In the genomic region with DNA sequence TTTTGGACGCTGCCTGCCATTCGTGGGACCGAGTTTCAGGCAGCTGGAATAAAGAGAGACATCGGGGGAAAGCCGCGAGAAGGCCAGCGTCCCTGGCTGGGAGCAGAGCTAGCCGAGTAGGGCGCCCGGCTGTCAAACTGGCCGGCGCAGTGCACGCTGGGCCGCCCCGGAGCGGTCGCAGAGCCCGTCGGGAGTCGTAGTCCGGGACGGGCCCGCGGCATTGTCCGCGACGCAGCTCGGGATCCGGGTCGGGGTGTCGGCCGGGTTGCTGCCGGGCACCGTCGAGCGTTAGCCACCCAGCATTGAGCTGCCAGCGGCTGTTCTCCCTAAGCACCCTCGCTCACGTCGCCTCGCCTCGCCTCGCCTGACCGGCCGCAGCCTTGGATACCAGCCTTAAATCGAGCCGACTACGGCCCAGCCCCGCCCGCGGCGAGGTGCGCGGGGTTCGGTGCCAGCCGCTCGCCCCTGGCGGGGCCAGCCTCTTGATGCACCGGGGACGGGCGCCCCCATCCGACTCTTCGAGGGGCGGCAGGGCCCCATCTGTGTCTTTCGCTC, we compare ENCODE assay signal across 1 cellular context.
A peak's percentile ranks its signal among the peaks of the same experiment; 100 is the strongest.
TF ChIP-seq lines count a peak whose summit lies in the region.
"Not testable (repeated sequence)": the region's sequence is repeated elsewhere in the genome, so short reads cannot be mapped to it uniquely, and the experiment has no call there.

No MANE protein-coding gene starts in this region.

TF ChIP-seq in K562, 482 proteins besides CTCF, POLR2A, EP300 and RAD21 (continued from another document):
- TF ChIP-seq, protein P1, sequence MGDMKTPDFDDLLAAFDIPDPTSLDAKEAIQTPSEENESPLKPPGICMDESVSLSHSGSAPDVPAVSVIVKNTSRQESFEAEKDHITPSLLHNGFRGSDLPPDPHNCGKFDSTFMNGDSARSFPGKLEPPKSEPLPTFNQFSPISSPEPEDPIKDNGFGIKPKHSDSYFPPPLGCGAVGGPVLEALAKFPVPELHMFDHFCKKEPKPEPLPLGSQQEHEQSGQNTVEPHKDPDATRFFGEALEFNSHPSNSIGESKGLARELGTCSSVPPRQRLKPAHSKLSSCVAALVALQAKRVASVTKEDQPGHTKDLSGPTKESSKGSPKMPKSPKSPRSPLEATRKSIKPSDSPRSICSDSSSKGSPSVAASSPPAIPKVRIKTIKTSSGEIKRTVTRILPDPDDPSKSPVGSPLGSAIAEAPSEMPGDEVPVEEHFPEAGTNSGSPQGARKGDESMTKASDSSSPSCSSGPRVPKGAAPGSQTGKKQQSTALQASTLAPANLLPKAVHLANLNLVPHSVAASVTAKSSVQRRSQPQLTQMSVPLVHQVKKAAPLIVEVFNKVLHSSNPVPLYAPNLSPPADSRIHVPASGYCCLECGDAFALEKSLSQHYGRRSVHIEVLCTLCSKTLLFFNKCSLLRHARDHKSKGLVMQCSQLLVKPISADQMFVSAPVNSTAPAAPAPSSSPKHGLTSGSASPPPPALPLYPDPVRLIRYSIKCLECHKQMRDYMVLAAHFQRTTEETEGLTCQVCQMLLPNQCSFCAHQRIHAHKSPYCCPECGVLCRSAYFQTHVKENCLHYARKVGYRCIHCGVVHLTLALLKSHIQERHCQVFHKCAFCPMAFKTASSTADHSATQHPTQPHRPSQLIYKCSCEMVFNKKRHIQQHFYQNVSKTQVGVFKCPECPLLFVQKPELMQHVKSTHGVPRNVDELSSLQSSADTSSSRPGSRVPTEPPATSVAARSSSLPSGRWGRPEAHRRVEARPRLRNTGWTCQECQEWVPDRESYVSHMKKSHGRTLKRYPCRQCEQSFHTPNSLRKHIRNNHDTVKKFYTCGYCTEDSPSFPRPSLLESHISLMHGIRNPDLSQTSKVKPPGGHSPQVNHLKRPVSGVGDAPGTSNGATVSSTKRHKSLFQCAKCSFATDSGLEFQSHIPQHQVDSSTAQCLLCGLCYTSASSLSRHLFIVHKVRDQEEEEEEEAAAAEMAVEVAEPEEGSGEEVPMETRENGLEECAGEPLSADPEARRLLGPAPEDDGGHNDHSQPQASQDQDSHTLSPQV (IDR thresholded peaks at IDR 0.05) = peak; percentile 33; the same call in 1 of the 2 replicates
- peak; percentile 73 for TF ChIP-seq RBFOX2 (IDR thresholded peaks at IDR 0.05; ENCODE audit: low read depth, low read length)
- peak; percentile 23; the same call in 1 of the 2 replicates for TF ChIP-seq MYNN (IDR thresholded peaks at IDR 0.05)
- TF ChIP-seq MYNN (CRISPR knock-in tag; IDR thresholded peaks at IDR 0.05); NR2C1 (IDR thresholded peaks at IDR 0.05): not testable (repeated sequence)
- peak; percentile 23 for TF ChIP-seq CCNT2 (IDR thresholded peaks at IDR 0.05; ENCODE audit: borderline replicate concordance, extremely low read depth, insufficient read length, low read depth, low read length)
- TF ChIP-seq POLR2G (IDR thresholded peaks at IDR 0.05; ENCODE audit: low read depth, low read length) = peak; percentile 74
- TF ChIP-seq SIX5 (IDR thresholded peaks at IDR 0.05; ENCODE audit: borderline replicate concordance in 1 of 2, insufficient read depth in 1 of 2, low read depth in 1 of 2, low read length in 2 of 2) = 0 out of 4 replicates have a peak, but pooled peaks of 1 of the 2 experiments have one; percentile 16
- peak; percentile 70 for TF ChIP-seq CXXC5 (CRISPR knock-in tag; IDR thresholded peaks at IDR 0.05)
- TF ChIP-seq, protein P2, sequence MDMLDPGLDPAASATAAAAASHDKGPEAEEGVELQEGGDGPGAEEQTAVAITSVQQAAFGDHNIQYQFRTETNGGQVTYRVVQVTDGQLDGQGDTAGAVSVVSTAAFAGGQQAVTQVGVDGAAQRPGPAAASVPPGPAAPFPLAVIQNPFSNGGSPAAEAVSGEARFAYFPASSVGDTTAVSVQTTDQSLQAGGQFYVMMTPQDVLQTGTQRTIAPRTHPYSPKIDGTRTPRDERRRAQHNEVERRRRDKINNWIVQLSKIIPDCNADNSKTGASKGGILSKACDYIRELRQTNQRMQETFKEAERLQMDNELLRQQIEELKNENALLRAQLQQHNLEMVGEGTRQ (CRISPR knock-in tag; IDR thresholded peaks at IDR 0.05) = peak; percentile 56; the same call in 1 of the 2 replicates
- TF ChIP-seq, protein P3, sequence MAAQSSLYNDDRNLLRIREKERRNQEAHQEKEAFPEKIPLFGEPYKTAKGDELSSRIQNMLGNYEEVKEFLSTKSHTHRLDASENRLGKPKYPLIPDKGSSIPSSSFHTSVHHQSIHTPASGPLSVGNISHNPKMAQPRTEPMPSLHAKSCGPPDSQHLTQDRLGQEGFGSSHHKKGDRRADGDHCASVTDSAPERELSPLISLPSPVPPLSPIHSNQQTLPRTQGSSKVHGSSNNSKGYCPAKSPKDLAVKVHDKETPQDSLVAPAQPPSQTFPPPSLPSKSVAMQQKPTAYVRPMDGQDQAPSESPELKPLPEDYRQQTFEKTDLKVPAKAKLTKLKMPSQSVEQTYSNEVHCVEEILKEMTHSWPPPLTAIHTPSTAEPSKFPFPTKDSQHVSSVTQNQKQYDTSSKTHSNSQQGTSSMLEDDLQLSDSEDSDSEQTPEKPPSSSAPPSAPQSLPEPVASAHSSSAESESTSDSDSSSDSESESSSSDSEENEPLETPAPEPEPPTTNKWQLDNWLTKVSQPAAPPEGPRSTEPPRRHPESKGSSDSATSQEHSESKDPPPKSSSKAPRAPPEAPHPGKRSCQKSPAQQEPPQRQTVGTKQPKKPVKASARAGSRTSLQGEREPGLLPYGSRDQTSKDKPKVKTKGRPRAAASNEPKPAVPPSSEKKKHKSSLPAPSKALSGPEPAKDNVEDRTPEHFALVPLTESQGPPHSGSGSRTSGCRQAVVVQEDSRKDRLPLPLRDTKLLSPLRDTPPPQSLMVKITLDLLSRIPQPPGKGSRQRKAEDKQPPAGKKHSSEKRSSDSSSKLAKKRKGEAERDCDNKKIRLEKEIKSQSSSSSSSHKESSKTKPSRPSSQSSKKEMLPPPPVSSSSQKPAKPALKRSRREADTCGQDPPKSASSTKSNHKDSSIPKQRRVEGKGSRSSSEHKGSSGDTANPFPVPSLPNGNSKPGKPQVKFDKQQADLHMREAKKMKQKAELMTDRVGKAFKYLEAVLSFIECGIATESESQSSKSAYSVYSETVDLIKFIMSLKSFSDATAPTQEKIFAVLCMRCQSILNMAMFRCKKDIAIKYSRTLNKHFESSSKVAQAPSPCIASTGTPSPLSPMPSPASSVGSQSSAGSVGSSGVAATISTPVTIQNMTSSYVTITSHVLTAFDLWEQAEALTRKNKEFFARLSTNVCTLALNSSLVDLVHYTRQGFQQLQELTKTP (IDR thresholded peaks at IDR 0.05; ENCODE audit: low read depth in 1 of 2, partially characterized antibody in 2 of 2) = peak in 1 of 2 experiments; percentile 93
- TF ChIP-seq, protein P4, sequence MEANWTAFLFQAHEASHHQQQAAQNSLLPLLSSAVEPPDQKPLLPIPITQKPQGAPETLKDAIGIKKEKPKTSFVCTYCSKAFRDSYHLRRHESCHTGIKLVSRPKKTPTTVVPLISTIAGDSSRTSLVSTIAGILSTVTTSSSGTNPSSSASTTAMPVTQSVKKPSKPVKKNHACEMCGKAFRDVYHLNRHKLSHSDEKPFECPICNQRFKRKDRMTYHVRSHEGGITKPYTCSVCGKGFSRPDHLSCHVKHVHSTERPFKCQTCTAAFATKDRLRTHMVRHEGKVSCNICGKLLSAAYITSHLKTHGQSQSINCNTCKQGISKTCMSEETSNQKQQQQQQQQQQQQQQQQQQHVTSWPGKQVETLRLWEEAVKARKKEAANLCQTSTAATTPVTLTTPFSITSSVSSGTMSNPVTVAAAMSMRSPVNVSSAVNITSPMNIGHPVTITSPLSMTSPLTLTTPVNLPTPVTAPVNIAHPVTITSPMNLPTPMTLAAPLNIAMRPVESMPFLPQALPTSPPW (CRISPR knock-in tag; IDR thresholded peaks at IDR 0.05) = peak; percentile 39
- TF ChIP-seq, protein P5, sequence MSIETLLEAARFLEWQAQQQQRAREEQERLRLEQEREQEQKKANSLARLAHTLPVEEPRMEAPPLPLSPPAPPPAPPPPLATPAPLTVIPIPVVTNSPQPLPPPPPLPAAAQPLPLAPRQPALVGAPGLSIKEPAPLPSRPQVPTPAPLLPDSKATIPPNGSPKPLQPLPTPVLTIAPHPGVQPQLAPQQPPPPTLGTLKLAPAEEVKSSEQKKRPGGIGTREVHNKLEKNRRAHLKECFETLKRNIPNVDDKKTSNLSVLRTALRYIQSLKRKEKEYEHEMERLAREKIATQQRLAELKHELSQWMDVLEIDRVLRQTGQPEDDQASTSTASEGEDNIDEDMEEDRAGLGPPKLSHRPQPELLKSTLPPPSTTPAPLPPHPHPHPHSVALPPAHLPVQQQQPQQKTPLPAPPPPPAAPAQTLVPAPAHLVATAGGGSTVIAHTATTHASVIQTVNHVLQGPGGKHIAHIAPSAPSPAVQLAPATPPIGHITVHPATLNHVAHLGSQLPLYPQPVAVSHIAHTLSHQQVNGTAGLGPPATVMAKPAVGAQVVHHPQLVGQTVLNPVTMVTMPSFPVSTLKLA (conservative IDR thresholded peaks at IDR 0.05) = peak in 1 of 2 experiments; percentile 64; a peak in 2 of 4 replicates
- 0 out of 2 replicates have a peak, but pooled peaks have one; percentile 33 for TF ChIP-seq NR2C1 (tag; IDR thresholded peaks at IDR 0.05)
- peak; percentile 38; the same call in 1 of the 2 replicates for TF ChIP-seq SP1 (CRISPR knock-in tag; IDR thresholded peaks at IDR 0.05)
- TF ChIP-seq SMAD4 (CRISPR knock-in tag; conservative IDR thresholded peaks at IDR 0.05) = peak; percentile 32; the same call in 1 of the 2 replicates
- TF ChIP-seq ZNF143 (CRISPR knock-in tag; IDR thresholded peaks at IDR 0.05) = peak; percentile 81
- TF ChIP-seq, protein P6, sequence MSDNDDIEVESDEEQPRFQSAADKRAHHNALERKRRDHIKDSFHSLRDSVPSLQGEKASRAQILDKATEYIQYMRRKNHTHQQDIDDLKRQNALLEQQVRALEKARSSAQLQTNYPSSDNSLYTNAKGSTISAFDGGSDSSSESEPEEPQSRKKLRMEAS (CRISPR knock-in tag; IDR thresholded peaks at IDR 0.05) = 0 out of 2 replicates have a peak, but pooled peaks have one; percentile 19
- peak; percentile 60; the same call in 1 of the 2 replicates for TF ChIP-seq CTBP1 (IDR thresholded peaks at IDR 0.05; ENCODE audit: borderline replicate concordance)
- TF ChIP-seq MAZ (CRISPR knock-in tag; conservative IDR thresholded peaks at IDR 0.05 in 1 of 2, IDR thresholded peaks at IDR 0.05 in 1 of 2) = peak; percentile 72 to 73
- TF ChIP-seq HNRNPL (IDR thresholded peaks at IDR 0.05; ENCODE audit: low read depth, low read length) = peak; percentile 77; the same call in 1 of the 2 replicates
- TF ChIP-seq MTA3 (IDR thresholded peaks at IDR 0.05; ENCODE audit: borderline replicate concordance) = 0 out of 2 replicates have a peak, but pooled peaks have one; percentile 38
- TF ChIP-seq, protein P7, sequence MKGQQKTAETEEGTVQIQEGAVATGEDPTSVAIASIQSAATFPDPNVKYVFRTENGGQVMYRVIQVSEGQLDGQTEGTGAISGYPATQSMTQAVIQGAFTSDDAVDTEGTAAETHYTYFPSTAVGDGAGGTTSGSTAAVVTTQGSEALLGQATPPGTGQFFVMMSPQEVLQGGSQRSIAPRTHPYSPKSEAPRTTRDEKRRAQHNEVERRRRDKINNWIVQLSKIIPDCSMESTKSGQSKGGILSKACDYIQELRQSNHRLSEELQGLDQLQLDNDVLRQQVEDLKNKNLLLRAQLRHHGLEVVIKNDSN (CRISPR knock-in tag; IDR thresholded peaks at IDR 0.05) = peak; percentile 67
- 0 out of 2 replicates have a peak, but pooled peaks have one; percentile 22 for TF ChIP-seq L3MBTL2 (IDR thresholded peaks at IDR 0.05)
- TF ChIP-seq HCFC1 (IDR thresholded peaks at IDR 0.05; ENCODE audit: low read depth, low read length) = peak; percentile 38; the same call in 1 of the 2 replicates
- peak; percentile 68 to 74 for TF ChIP-seq NRF1 (conservative IDR thresholded peaks at IDR 0.05 in 1 of 2, IDR thresholded peaks at IDR 0.05 in 1 of 2)
- TF ChIP-seq SUPT5H (IDR thresholded peaks at IDR 0.05) = peak; percentile 53; the same call in 1 of the 2 replicates
- TF ChIP-seq ZFX (CRISPR knock-in tag; IDR thresholded peaks at IDR 0.05) = peak; percentile 62
